ENCODE assay signal across 1 cellular context in the genomic region with DNA sequence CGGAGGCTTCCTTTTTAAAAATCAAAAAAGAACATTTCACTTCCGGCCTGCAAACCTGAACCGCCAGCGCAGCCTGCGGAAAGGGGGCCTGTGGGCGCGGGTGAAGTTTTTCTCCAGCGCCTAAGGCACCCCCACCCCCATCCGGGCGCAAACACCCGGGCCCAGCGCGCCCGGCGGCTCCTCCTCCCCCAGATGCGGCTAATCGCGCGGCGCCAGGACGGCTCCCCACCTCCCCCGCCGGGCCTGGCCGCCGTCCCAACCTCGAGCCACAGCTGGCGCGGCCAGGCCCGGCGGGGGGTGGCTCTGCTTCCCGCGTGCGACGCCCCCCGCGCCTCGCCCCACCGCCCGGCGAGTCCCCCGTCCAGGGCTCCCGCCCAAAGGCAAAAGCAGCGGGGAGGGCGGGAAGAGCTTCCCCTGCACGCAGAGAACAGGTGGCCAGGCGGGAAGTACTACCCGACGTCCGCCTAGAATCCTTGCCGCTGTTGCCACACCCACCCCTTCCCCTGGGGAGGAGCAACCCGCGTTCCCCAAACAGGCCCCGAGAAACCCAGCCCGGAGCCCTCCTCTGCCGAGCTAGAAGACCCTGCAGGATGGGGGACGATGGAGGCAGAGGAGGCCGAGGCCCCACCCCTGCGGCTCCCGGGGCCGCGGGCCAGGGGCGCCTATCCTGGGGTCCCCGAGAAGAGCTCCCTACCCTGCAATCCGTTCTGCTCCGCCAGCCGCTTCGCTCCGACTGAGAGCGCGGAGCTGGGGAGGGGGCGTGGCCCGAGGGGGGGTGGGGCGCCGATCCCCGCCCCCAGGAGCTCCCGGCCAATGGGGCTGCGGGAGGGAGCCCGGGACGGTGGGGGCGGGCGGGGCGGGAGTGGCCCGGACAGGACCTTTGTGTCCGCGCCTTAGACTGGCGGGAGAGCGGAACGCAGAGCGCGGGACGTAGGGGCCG.
A peak's percentile ranks its signal among the peaks of the same experiment; 100 is the strongest.
TF ChIP-seq lines count a peak whose summit lies in the region.

Gene CARHSP1 (minus strand): TSS at position 735 of the 940 bp plus-strand sequence. CDS start 9,678 bp downstream, outside the sequence.

TF ChIP-seq in WTC11, 78 proteins besides CTCF, POLR2A, EP300 and RAD21 (continued from another document):
- TF ChIP-seq ARID4B (CRISPR knock-in tag; IDR thresholded peaks at IDR 0.05; ENCODE audit: borderline replicate concordance) (peak; percentile 90; the same call in 1 of the 2 replicates), NFE2L1 (CRISPR knock-in tag; IDR thresholded peaks at IDR 0.05) (no peak), AR (CRISPR knock-in tag; IDR thresholded peaks at IDR 0.05) (no peak), ZNF423 (CRISPR knock-in tag; IDR thresholded peaks at IDR 0.05) (0 out of 2 replicates have a peak, but pooled peaks have one; percentile 21), ZNF416 (CRISPR knock-in tag; IDR thresholded peaks at IDR 0.05) (no peak), HMGA2 (CRISPR knock-in tag; IDR thresholded peaks at IDR 0.05) (0 out of 2 replicates have a peak, but pooled peaks have one; percentile 21), SMAD3 (CRISPR knock-in tag; IDR thresholded peaks at IDR 0.05; ENCODE audit: borderline replicate concordance) (peak; percentile 30; the same call in 1 of the 2 replicates), FOXP1 (CRISPR knock-in tag; IDR thresholded peaks at IDR 0.05; ENCODE audit: borderline replicate concordance) (peak; percentile 57; the same call in 1 of the 2 replicates), USF1 (CRISPR knock-in tag; IDR thresholded peaks at IDR 0.05) (no peak), TEAD4 (CRISPR knock-in tag; IDR thresholded peaks at IDR 0.05) (no peak), TEAD1 (CRISPR knock-in tag; IDR thresholded peaks at IDR 0.05) (no peak)
- TF ChIP-seq, protein P1, sequence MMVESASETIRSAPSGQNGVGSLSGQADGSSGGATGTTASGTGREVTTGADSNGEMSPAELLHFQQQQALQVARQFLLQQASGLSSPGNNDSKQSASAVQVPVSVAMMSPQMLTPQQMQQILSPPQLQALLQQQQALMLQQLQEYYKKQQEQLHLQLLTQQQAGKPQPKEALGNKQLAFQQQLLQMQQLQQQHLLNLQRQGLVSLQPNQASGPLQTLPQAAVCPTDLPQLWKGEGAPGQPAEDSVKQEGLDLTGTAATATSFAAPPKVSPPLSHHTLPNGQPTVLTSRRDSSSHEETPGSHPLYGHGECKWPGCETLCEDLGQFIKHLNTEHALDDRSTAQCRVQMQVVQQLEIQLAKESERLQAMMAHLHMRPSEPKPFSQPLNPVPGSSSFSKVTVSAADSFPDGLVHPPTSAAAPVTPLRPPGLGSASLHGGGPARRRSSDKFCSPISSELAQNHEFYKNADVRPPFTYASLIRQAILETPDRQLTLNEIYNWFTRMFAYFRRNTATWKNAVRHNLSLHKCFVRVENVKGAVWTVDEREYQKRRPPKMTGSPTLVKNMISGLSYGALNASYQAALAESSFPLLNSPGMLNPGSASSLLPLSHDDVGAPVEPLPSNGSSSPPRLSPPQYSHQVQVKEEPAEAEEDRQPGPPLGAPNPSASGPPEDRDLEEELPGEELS (CRISPR knock-in tag; IDR thresholded peaks at IDR 0.05) = 0 out of 2 replicates have a peak, but pooled peaks have one; percentile 33
- TF ChIP-seq, protein P2, sequence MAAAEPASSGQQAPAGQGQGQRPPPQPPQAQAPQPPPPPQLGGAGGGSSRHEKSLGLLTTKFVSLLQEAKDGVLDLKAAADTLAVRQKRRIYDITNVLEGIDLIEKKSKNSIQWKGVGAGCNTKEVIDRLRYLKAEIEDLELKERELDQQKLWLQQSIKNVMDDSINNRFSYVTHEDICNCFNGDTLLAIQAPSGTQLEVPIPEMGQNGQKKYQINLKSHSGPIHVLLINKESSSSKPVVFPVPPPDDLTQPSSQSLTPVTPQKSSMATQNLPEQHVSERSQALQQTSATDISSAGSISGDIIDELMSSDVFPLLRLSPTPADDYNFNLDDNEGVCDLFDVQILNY (CRISPR knock-in tag; IDR thresholded peaks at IDR 0.05) = 0 out of 2 replicates have a peak, but pooled peaks have one; percentile 27
